8 cellular contexts compared by ENCODE assay signal in genomic region chr4:4248036-4248884, GRCh38. TPM values are rescaled to one million over a fixed set of nuclear protein-coding genes. Genes with fewer than 3 reads are reported as not detected.
DNase-seq lines count a peak whose midpoint lies in the region; ATAC-seq and TF ChIP-seq lines count a peak whose summit lies in the region.

Gene TMEM128 (minus strand): TSS chr4:4248223. CDS start chr4:4248202, 21 bp downstream.

- ATAC-seq in GM21825 (IDR thresholded peaks at IDR 0.05; ENCODE audit: unreplicated experiment): peak; percentile 94
- peak; percentile 98 for ATAC-seq in activated T-helper 17 cell treated with anti-CD3 and anti-CD28 coated beads, Interleukin-2, amount 50 U/mL, for 72 hours (replicated peaks)
- peak; percentile 96 to 97 for ATAC-seq in naive thymus-derived CD8-positive, alpha-beta T cell

- H3K9me2 ChIP-seq in Karpas-422 (replicated peaks; ENCODE audit: insufficient read depth, low read length): no peaks in the 10 kb centered on the region

- H3K9me3 ChIP-seq in Karpas-422 (ENCODE audit: low read length) (no peaks in the 10 kb centered on the region), fibroblast of lung (ENCODE audit: control insufficient read depth, insufficient read depth, low read depth, low read length) (no peaks in the 10 kb centered on the region)

- TF ChIP-seq CTCF in RWPE1 (conservative IDR thresholded peaks at IDR 0.05; ENCODE audit: low read depth): peak; percentile 26
- peak; percentile 19 to 20 for TF ChIP-seq CTCF in fibroblast of lung (conservative IDR thresholded peaks at IDR 0.05 in 1 of 2, IDR thresholded peaks at IDR 0.05 in 1 of 2; ENCODE audit: low read depth in 1 of 2, low read length in 2 of 2)

- peak within 1 kb of the TSS; percentile 87 for H2AFZ ChIP-seq in Karpas-422 (ENCODE audit: low read length)
- H2AFZ ChIP-seq in fibroblast of lung (ENCODE audit: low read length): peak within 1 kb of the TSS; percentile 83

- H3K4me1 ChIP-seq in Karpas-422 (ENCODE audit: low read length) (peaks cover 21% of the 10 kb centered on the region), fibroblast of lung (ENCODE audit: control insufficient read depth, extremely low read depth, insufficient read depth, low read length) (peaks cover 4% of the 10 kb centered on the region)

- H3K27me3 ChIP-seq in Karpas-422 (ENCODE audit: low read length) (no peaks in the 10 kb centered on the region), fibroblast of lung (ENCODE audit: control insufficient read depth, insufficient read depth, low read length) (no peaks in the 10 kb centered on the region)

- peaks cover 30% of the 10 kb centered on the region for H3K36me3 Mint-ChIP-seq in activated T-helper 17 cell treated with anti-CD3 and anti-CD28 coated beads, Interleukin-2, amount 50 U/mL, for 72 hours (ENCODE audit: low read depth)
- peaks cover 3 to 27% (median 8%) of the 10 kb centered on the region in 3 donors for H3K36me3 Mint-ChIP-seq in naive thymus-derived CD8-positive, alpha-beta T cell

- DNase-seq in Daoy (ENCODE audit: low read depth): peak; percentile 95
- peak; percentile 98 for DNase-seq in Karpas-422
- DNase-seq in RWPE1 (ENCODE audit: low spot score): peak; percentile 82
- DNase-seq in fibroblast of lung (ENCODE audit: low read depth in 2 of 2): peak; percentile 93 to 95
- DNase-seq in naive thymus-derived CD8-positive, alpha-beta T cell: peak; percentile 83 to 95 (median 92)
- DNase-seq in stimulated activated naive CD4-positive, alpha-beta T cell (lab: John Stamatoyannopoulos, UW): peak; percentile 81 to 92 (median 87)

- H3K4me3 ChIP-seq in Karpas-422 (ENCODE audit: low read length): peak within 1 kb of the TSS; percentile 90
- peak within 1 kb of the TSS; percentile 79 to 99 (median 93) for H3K4me3 ChIP-seq in fibroblast of lung (replicated peaks in 1 of 4; ENCODE audit: control extremely low read depth in 1 of 4, insufficient read depth in 1 of 4, low read depth in 3 of 4, low read length in 4 of 4)

- H3K36me3 ChIP-seq in Karpas-422 (ENCODE audit: insufficient read depth, low read length): 0 out of 2 replicates have a peak, but pooled peaks cover 18% of the 10 kb centered on the region
- peaks cover 4% of the 10 kb centered on the region for H3K36me3 ChIP-seq in fibroblast of lung (ENCODE audit: control insufficient read depth, insufficient read depth, low read length)

- no peaks in the 10 kb centered on the region for H3K9me3 Mint-ChIP-seq in activated T-helper 17 cell treated with anti-CD3 and anti-CD28 coated beads, Interleukin-2, amount 50 U/mL, for 72 hours
- H3K9me3 Mint-ChIP-seq in naive thymus-derived CD8-positive, alpha-beta T cell: no peaks in the 10 kb centered on the region

- H3K4me2 ChIP-seq in Karpas-422 (ENCODE audit: low read depth, low read length, poor library complexity, severe bottlenecking): peak within 1 kb of the TSS; percentile 82
- peak within 1 kb of the TSS; percentile 96 for H3K4me2 ChIP-seq in fibroblast of lung (ENCODE audit: extremely low read depth, insufficient read depth, low read length)

- H3K27me3 Mint-ChIP-seq in activated T-helper 17 cell treated with anti-CD3 and anti-CD28 coated beads, Interleukin-2, amount 50 U/mL, for 72 hours: no peaks in the 10 kb centered on the region
- H3K27me3 Mint-ChIP-seq in naive thymus-derived CD8-positive, alpha-beta T cell: no peaks in the 10 kb centered on the region

- peaks cover 22% of the 10 kb centered on the region for H3K79me2 ChIP-seq in Karpas-422 (ENCODE audit: low read length)
- H3K79me2 ChIP-seq in fibroblast of lung (ENCODE audit: control insufficient read depth, insufficient read depth, low read length): peaks cover 10% of the 10 kb centered on the region

- H4K20me1 ChIP-seq in Karpas-422 (ENCODE audit: insufficient read depth, low read depth, low read length) (no peaks in the 10 kb centered on the region), fibroblast of lung (ENCODE audit: control insufficient read depth, extremely low read depth, insufficient read depth, low read length) (no peaks in the 10 kb centered on the region)

- H3K9ac ChIP-seq in Karpas-422 (ENCODE audit: low read length) (peak within 1 kb of the TSS; percentile 90), fibroblast of lung (ENCODE audit: insufficient read depth, low read length) (peak within 1 kb of the TSS; percentile 96)

- H3K4me1 Mint-ChIP-seq in activated T-helper 17 cell treated with anti-CD3 and anti-CD28 coated beads, Interleukin-2, amount 50 U/mL, for 72 hours: peaks cover 24% of the 10 kb centered on the region
- H3K4me1 Mint-ChIP-seq in naive thymus-derived CD8-positive, alpha-beta T cell: peaks cover 29 to 41% (median 38%) of the 10 kb centered on the region in 4 donors

- POLR2A ChIA-PET in RWPE1 (lab: Yijun Ruan, JAX; ENCODE audit: low non-redundant PET): no interaction called here
- POLR2A ChIA-PET in naive thymus-derived CD8-positive, alpha-beta T cell (lab: Charles Lee): interaction anchor here (0.6 to 2.7 kb wide), 14 partner anchors 8 to 294 kb away, joined by 3 to 11 read pairs (median 6); partner anchors contain the start of genes LYAR, NSG1, STX18 and ZBTB49

- CTCF ChIA-PET in RWPE1 (lab: Yijun Ruan, JAX): no interaction called here

- H3K27ac ChIP-seq in Karpas-422 (ENCODE audit: low read length): peak within 1 kb of the TSS; percentile 42
- H3K27ac ChIP-seq in RWPE1: peak within 1 kb of the TSS; percentile 93
- H3K27ac ChIP-seq in fibroblast of lung (ENCODE audit: insufficient read depth, low read length): peak within 1 kb of the TSS; percentile 92

- peak within 1 kb of the TSS; percentile 97 for H3K27ac Mint-ChIP-seq in activated T-helper 17 cell treated with anti-CD3 and anti-CD28 coated beads, Interleukin-2, amount 50 U/mL, for 72 hours
- H3K27ac Mint-ChIP-seq in naive thymus-derived CD8-positive, alpha-beta T cell: peak within 1 kb of the TSS; percentile 97 to 99 (median 99)

- H3K4me3 Mint-ChIP-seq in activated T-helper 17 cell treated with anti-CD3 and anti-CD28 coated beads, Interleukin-2, amount 50 U/mL, for 72 hours: peak within 1 kb of the TSS; percentile 89
- H3K4me3 Mint-ChIP-seq in naive thymus-derived CD8-positive, alpha-beta T cell: peak within 1 kb of the TSS; percentile 90 to 98 (median 96)

RNA-seq across cellular contexts. Expression of gene TMEM128, which starts in this region (rescaled TPM):
- total RNA-seq in Daoy (2014; rRNA removed; shearing (Covaris generic)): 19.3 and 19.4 TPM in 2 replicates
- 13.1 and 30.9 TPM in 2 replicates for total RNA-seq in Karpas-422 (2014; rRNA removed; shearing (Covaris generic); ENCODE audit: low replicate concordance)
- 10 to 100 TPM in 1 of 2 donors, 1 to 10 TPM in 1; 9.1 to 13.1 TPM for total RNA-seq in activated T-helper 17 cell treated with anti-CD3 and anti-CD28 coated beads, Interleukin-2, amount 50 U/mL, for 72 hours
- total RNA-seq in fibroblast of lung: 21.3 and 26.4 TPM in 2 replicates
- polyA plus RNA-seq in fibroblast of lung: 36.9 and 52.1 TPM in 2 replicates
- polyA plus RNA-seq in fibroblast of lung (2012): 22.0 and 27.4 TPM in 2 replicates
- 5.6 and 11.1 TPM in 2 replicates for polyA minus RNA-seq in fibroblast of lung (ENCODE audit: low replicate concordance)
- total RNA-seq in naive thymus-derived CD8-positive, alpha-beta T cell: 10 to 100 TPM; 20.9 to 26.1 TPM
- polyA plus RNA-seq in naive thymus-derived CD8-positive, alpha-beta T cell: 10 to 100 TPM; 35.2 to 43.0 (median 38.4) TPM

Comparison
In these comparisons a context has a peak if more than half of its experiments do, and no peak if none do; other contexts are left out.
1. Peak in every context shown above with its lines: DNase-seq, ATAC-seq, H3K4me3 ChIP-seq and H3K27ac ChIP-seq.
2. H3K27ac ChIP-seq: peak in every context shown above with its lines; median percentile 93 in RWPE1; 92 in fibroblast of lung; 42 in Karpas-422.